16 cellular contexts compared by ENCODE assay signal in genomic region chr1:168864266-168864665, GRCh38.
"Had no signal": no experiment of that assay in that cellular context is flagged by ENCODE, and none has a peak within 500 bp of the region (broad histone marks: within the 10 kb centered on the region; RNA-seq: fewer than 3 reads in every experiment).

No MANE protein-coding gene starts in this region.

- H3K4me3 Mint-ChIP-seq: activated CD4-positive, alpha-beta memory T cell treated with anti-CD3 and anti-CD28 coated beads, Interleukin-2, amount 10 ng/mL, durations not matched to agents 7 days and 5 days; activated naive CD8-positive, alpha-beta T cell treated with anti-CD3 and anti-CD28 coated beads for 36 hours; activated T-cell treated with anti-CD3 and anti-CD28 coated beads, Interleukin-2, amount 50 U/mL, for 72 hours; natural killer cell treated with Interleukin-12 subunit alpha and Interleukin-12 subunit beta and Interleukin-15 and Interleukin-18, amount 100 ng/mL, for 72 hours; stimulated activated memory B cell treated with anti-CD40 and anti-IgM and Interleukin-4, amounts not matched to agents 10 μg/mL and 1 μg/mL and 100 μg/mL, for 72 hours; T-helper 2 cell treated with Interferon-gamma antibody and Interleukin-4, amounts not matched to agents 5 μg/mL and 100 μg/mL, for 36 hours had no signal

- ATAC-seq: activated T-cell treated with anti-CD3 and anti-CD28 coated beads, Interleukin-2, amount 50 U/mL, for 72 hours; esophagus mucosa; left colon; natural killer cell treated with Interleukin-12 subunit alpha and Interleukin-12 subunit beta and Interleukin-15 and Interleukin-18, amount 100 ng/mL, for 72 hours; pancreas; stimulated activated memory B cell treated with anti-CD40 and anti-IgM and Interleukin-4, amounts not matched to agents 10 μg/mL and 1 μg/mL and 100 μg/mL, for 72 hours had no signal

- H3K36me3 Mint-ChIP-seq: stimulated activated memory B cell treated with anti-CD40 and anti-IgM and Interleukin-4, amounts not matched to agents 10 μg/mL and 1 μg/mL and 100 μg/mL, for 72 hours had no signal

- H3K27ac ChIP-seq: dorsolateral prefrontal cortex had no signal

- DNase-seq: activated CD4-positive, alpha-beta memory T cell treated with anti-CD3 and anti-CD28 coated beads, Interleukin-2, amount 10 ng/mL, durations not matched to agents 7 days and 5 days; activated CD8-positive, alpha-beta memory T cell treated with anti-CD3 and anti-CD28 coated beads, Interleukin-2, amount 50 U/mL, for 4 hours; activated gamma-delta T cell treated with Interleukin-2 at 50 U/mL for 16 hours; activated naive CD8-positive, alpha-beta T cell treated with anti-CD3 and anti-CD28 coated beads for 36 hours; activated T-cell treated with anti-CD3 and anti-CD28 coated beads, Interleukin-2, amount 50 U/mL, for 72 hours; dorsolateral prefrontal cortex; glutamatergic neuron; left colon; pancreas; substantia nigra; SW 1271; trophoblast cell had no signal

- H3K27ac Mint-ChIP-seq: activated CD4-positive, alpha-beta memory T cell treated with anti-CD3 and anti-CD28 coated beads, Interleukin-2, amount 10 ng/mL, durations not matched to agents 7 days and 5 days; activated naive CD8-positive, alpha-beta T cell treated with anti-CD3 and anti-CD28 coated beads for 36 hours; activated T-cell treated with anti-CD3 and anti-CD28 coated beads, Interleukin-2, amount 50 U/mL, for 72 hours; natural killer cell treated with Interleukin-12 subunit alpha and Interleukin-12 subunit beta and Interleukin-15 and Interleukin-18, amount 100 ng/mL, for 72 hours; stimulated activated memory B cell treated with anti-CD40 and anti-IgM and Interleukin-4, amounts not matched to agents 10 μg/mL and 1 μg/mL and 100 μg/mL, for 72 hours; T-helper 2 cell treated with Interferon-gamma antibody and Interleukin-4, amounts not matched to agents 5 μg/mL and 100 μg/mL, for 36 hours had no signal

- H3K4me1 Mint-ChIP-seq: stimulated activated memory B cell treated with anti-CD40 and anti-IgM and Interleukin-4, amounts not matched to agents 10 μg/mL and 1 μg/mL and 100 μg/mL, for 72 hours had no signal

- H3K27me3 Mint-ChIP-seq: activated CD4-positive, alpha-beta memory T cell treated with anti-CD3 and anti-CD28 coated beads, Interleukin-2, amount 10 ng/mL, durations not matched to agents 7 days and 5 days; activated naive CD8-positive, alpha-beta T cell treated with anti-CD3 and anti-CD28 coated beads for 36 hours; natural killer cell treated with Interleukin-12 subunit alpha and Interleukin-12 subunit beta and Interleukin-15 and Interleukin-18, amount 100 ng/mL, for 72 hours; stimulated activated memory B cell treated with anti-CD40 and anti-IgM and Interleukin-4, amounts not matched to agents 10 μg/mL and 1 μg/mL and 100 μg/mL, for 72 hours had no signal

- H3K4me3 ChIP-seq: dorsolateral prefrontal cortex, pancreas had no signal

- H3K27me3 ChIP-seq: dorsolateral prefrontal cortex, pancreas had no signal

- H3K36me3 ChIP-seq: pancreas had no signal

- H3K9me3 ChIP-seq: pancreas had no signal
